ENCODE assay signal across 25 cellular contexts in the genomic region with DNA sequence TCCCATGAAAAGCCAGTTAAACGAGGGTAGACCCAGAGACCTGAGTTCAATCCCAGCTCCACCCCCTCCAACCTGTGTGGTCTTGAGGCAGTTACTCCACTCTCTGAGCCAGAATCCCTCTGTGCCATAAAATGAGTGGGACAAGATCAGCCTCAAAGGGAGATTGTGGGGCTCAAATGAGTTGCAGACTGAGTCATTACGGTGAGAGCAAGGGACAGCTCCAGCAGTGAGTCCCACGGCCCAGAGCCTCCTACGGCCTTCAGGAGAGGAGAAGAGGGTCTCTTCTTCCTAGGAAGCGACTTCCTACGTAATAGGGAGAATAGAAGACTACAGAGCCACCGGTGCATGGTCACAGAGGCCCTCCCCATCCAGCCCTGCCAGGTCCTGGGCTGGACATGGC. TPM values are rescaled to one million over a fixed set of nuclear protein-coding genes. Genes with fewer than 3 reads are reported as not detected.
"Had no signal": no experiment of that assay in that cellular context is flagged by ENCODE, and none has a peak within 500 bp of the region (broad histone marks: within the 10 kb centered on the region; RNA-seq: fewer than 3 reads in every experiment).

No MANE protein-coding gene starts in this region.

- H3K27me3 ChIP-seq: adrenal gland, foreskin keratinocyte, uterus had no signal

- H3K4me3 ChIP-seq: adrenal gland, cardiac muscle cell, tibial artery, uterus had no signal

- ATAC-seq: activated CD4-positive, CD25-positive, alpha-beta regulatory T cell treated with anti-CD3 and anti-CD28 coated beads, Interleukin-2, amount 50 U/mL, for 24 hours; foreskin keratinocyte; left lobe of liver had no signal

- H3K4me1 Mint-ChIP-seq: endodermal cell, nephron had no signal

- H3K9me3 Mint-ChIP-seq: activated CD4-positive, alpha-beta T cell treated with anti-CD3 and anti-CD28 coated beads, Interleukin-2, amount 10 ng/mL, durations not matched to agents 7 days and 5 days; endodermal cell; nephron had no signal

- H3K9me3 ChIP-seq: adrenal gland, tibial artery, uterus had no signal

- H3K27ac Mint-ChIP-seq: activated CD4-positive, alpha-beta T cell treated with anti-CD3 and anti-CD28 coated beads, Interleukin-2, amount 10 ng/mL, durations not matched to agents 7 days and 5 days; endodermal cell; nephron had no signal

- DNase-seq: activated CD4-positive, alpha-beta T cell treated with anti-CD3 and anti-CD28 coated beads, Interleukin-2, amount 10 ng/mL, durations not matched to agents 7 days and 5 days; activated CD8-positive, alpha-beta memory T cell treated with anti-CD3 and anti-CD28 coated beads for 24 hours; activated CD8-positive, alpha-beta memory T cell treated with anti-CD3 and anti-CD28 coated beads, Interleukin-2, amount 50 U/mL, for 48 hours; activated effector memory CD4-positive, alpha-beta T cell treated with Interleukin-2 at 50 U/mL for 16 hours; activated naive CD4-positive, alpha-beta T cell treated with anti-CD3 and anti-CD28 coated beads, Interleukin-2, amount 50 U/mL, for 16 hours; activated T-cell treated with anti-CD3 and anti-CD28 coated beads, Interleukin-2, amount 50 U/mL, for 48 hours; endodermal cell; foreskin keratinocyte; midbrain; nucleus accumbens; stimulated activated CD4-positive, alpha-beta T cell treated with anti-CD3 and anti-CD28 coated beads, Interleukin-2, amount 100 ng/mL, for 24 hours; stimulated activated naive CD4-positive, alpha-beta T cell treated with Interleukin-2 at 50 U/mL for 16 hours; uterus had no signal

- H3K4me1 ChIP-seq: uterus had no signal

- H3K4me3 Mint-ChIP-seq: activated CD4-positive, alpha-beta T cell treated with anti-CD3 and anti-CD28 coated beads, Interleukin-2, amount 10 ng/mL, durations not matched to agents 7 days and 5 days; endodermal cell had no signal

- FAIRE-seq: keratinocyte had no signal

- H3K36me3 ChIP-seq: adrenal gland, cardiac muscle cell, uterus had no signal

- H3K27ac ChIP-seq: adrenal gland, cardiac muscle cell, epithelial cell of prostate, foreskin keratinocyte, tibial artery, uterus had no signal

RNA-seq across cellular contexts. Expression of a gene that starts 59.6 kb away (rescaled TPM):
- total RNA-seq: activated CD4-positive, alpha-beta T cell treated with anti-CD3 and anti-CD28 coated beads, Interleukin-2, amount 10 ng/mL, durations not matched to agents 7 days and 5 days; dermis microvascular lymphatic vessel endothelial cell; fibroblast of lung; foreskin keratinocyte; lung microvascular endothelial cell; T-helper 1 cell treated with Interleukin-12 subunit alpha and Interleukin-12 subunit beta and Interleukin-4 antibody, amounts not matched to agents 30 ng/mL and 1 ng/mL, for 36 hours had no signal
- polyA plus RNA-seq: fibroblast of lung, keratinocyte had no signal
